Comparison of ENCODE assay signal across 1 cellular context in the genomic region with DNA sequence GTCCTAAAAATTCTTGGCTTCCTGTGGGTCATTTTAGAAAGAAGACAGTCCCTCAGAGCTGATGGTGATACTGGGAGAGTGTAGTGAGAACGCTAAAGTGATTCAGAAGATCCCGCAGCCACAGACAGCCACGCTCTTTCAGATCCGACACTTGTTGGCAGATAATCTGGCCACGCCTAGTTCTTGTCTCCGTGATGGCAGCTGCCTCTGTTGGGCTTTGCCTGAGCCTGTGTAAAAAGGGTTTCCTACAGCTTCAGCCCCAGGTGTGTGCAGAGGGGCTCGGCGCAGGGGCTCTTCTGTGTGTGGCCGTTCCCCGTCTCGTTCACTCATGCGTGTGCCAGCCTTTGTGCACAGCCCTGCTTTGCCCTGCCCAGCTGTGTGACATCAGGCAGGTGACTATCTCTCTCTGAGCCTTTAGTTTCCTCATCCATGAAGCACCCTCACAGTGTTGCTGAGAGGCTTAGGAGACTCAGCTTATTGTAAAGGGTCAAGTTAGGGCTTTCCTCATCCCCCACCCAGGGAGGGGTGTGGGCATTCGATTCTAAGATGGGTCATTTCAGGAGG.
TF ChIP-seq lines count a peak whose summit lies in the region.

No MANE protein-coding gene starts in this region.

TF ChIP-seq in GM12878, 131 proteins besides CTCF, POLR2A, EP300 and RAD21:
- TF ChIP-seq STAT3 (IDR thresholded peaks at IDR 0.05; ENCODE audit: low read depth, low read length) (no peak), WRNIP1 (IDR thresholded peaks at IDR 0.05; ENCODE audit: borderline replicate concordance, low read depth, low read length) (no peak), POLR2AphosphoS5 (IDR thresholded peaks at IDR 0.05; ENCODE audit: low read length) (no peak), KAT2A (conservative IDR thresholded peaks at IDR 0.05; ENCODE audit: control insufficient read depth, low read depth, low read length) (no peak), POU2F2 (IDR thresholded peaks at IDR 0.05; ENCODE audit: borderline replicate concordance, low read depth, low read length) (no peak), YY1 (IDR thresholded peaks at IDR 0.05; ENCODE audit: low read depth, low read length) (no peak), EGR1 (IDR thresholded peaks at IDR 0.05; ENCODE audit: borderline replicate concordance in 1 of 2, low read depth in 2 of 2, low read length in 2 of 2) (no peak)
- TF ChIP-seq, protein P1, sequence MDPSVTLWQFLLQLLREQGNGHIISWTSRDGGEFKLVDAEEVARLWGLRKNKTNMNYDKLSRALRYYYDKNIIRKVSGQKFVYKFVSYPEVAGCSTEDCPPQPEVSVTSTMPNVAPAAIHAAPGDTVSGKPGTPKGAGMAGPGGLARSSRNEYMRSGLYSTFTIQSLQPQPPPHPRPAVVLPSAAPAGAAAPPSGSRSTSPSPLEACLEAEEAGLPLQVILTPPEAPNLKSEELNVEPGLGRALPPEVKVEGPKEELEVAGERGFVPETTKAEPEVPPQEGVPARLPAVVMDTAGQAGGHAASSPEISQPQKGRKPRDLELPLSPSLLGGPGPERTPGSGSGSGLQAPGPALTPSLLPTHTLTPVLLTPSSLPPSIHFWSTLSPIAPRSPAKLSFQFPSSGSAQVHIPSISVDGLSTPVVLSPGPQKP (IDR thresholded peaks at IDR 0.05; ENCODE audit: low read depth, low read length) = no peak
- TF ChIP-seq, protein P2, sequence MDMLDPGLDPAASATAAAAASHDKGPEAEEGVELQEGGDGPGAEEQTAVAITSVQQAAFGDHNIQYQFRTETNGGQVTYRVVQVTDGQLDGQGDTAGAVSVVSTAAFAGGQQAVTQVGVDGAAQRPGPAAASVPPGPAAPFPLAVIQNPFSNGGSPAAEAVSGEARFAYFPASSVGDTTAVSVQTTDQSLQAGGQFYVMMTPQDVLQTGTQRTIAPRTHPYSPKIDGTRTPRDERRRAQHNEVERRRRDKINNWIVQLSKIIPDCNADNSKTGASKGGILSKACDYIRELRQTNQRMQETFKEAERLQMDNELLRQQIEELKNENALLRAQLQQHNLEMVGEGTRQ (IDR thresholded peaks at IDR 0.05; ENCODE audit: borderline replicate concordance, low read depth, low read length) = no peak
